26 cellular contexts compared by ENCODE assay signal in genomic region chr18:48181857-48182430, GRCh38.
"Had no signal": no experiment of that assay in that cellular context is flagged by ENCODE, and none has a peak within 500 bp of the region (broad histone marks: within the 10 kb centered on the region; RNA-seq: fewer than 3 reads in every experiment).

No MANE protein-coding gene starts in this region.

- ATAC-seq: left ventricle myocardium superior; mucosa of descending colon; right cardiac atrium; stimulated activated naive B cell treated with anti-CD40 and anti-IgM and Interleukin-4, amounts not matched to agents 10 μg/mL and 1 μg/mL and 100 μg/mL, for 72 hours; upper lobe of right lung had no signal

- DNase-seq: activated CD4-positive, alpha-beta memory T cell treated with anti-CD3 and anti-CD28 coated beads for 36 hours; activated CD4-positive, alpha-beta T cell treated with anti-CD3 and anti-CD28 coated beads, Interleukin-2, amount 10 ng/mL, durations not matched to agents 24 days and 14 days; activated CD4-positive, CD25-positive, alpha-beta regulatory T cell treated with anti-CD3 and anti-CD28 coated beads, Interleukin-2, amount 50 U/mL, for 72 hours; activated CD8-positive, alpha-beta memory T cell treated with anti-CD3 and anti-CD28 coated beads, Interleukin-2, amount 50 U/mL, for 4 hours; activated gamma-delta T cell; activated naive CD4-positive, alpha-beta T cell treated with anti-CD3 and anti-CD28 coated beads, Interleukin-2, amount 10 ng/mL, durations not matched to agents 7 days and 5 days; activated naive CD8-positive, alpha-beta T cell treated with anti-CD3 and anti-CD28 coated beads, Interleukin-2, amount 10 ng/mL, durations not matched to agents 7 days and 5 days; activated T-cell treated with anti-CD3 and anti-CD28 coated beads, Interleukin-2, amount 50 U/mL, for 1 hour; cerebellar nuclear complex; colonic mucosa; effector CD8-positive, alpha-beta T cell; kidney glomerular epithelial cell; left ventricle myocardium superior; mucosa of descending colon; nucleus accumbens; right cardiac atrium; stimulated activated CD4-positive, alpha-beta T cell treated with anti-CD3 and anti-CD28 coated beads, Interleukin-15, amount 100 ng/mL, for 24 hours; stimulated activated CD4-positive, alpha-beta T cell treated with anti-CD3 and anti-CD28 coated beads, Interleukin-2, amount 100 ng/mL, for 24 hours; stimulated activated naive B cell treated with anti-CD40 and anti-IgM and Interleukin-4, amounts not matched to agents 10 μg/mL and 1 μg/mL and 100 μg/mL, for 72 hours; T-helper 9 cell; thyroid gland; upper lobe of right lung had no signal

- H3K27ac Mint-ChIP-seq: activated CD4-positive, alpha-beta memory T cell treated with anti-CD3 and anti-CD28 coated beads for 36 hours; activated CD4-positive, alpha-beta T cell treated with anti-CD3 and anti-CD28 coated beads, Interleukin-2, amount 10 ng/mL, durations not matched to agents 24 days and 14 days; activated naive CD4-positive, alpha-beta T cell treated with anti-CD3 and anti-CD28 coated beads, Interleukin-2, amount 10 ng/mL, durations not matched to agents 7 days and 5 days; activated naive CD8-positive, alpha-beta T cell treated with anti-CD3 and anti-CD28 coated beads, Interleukin-2, amount 10 ng/mL, durations not matched to agents 7 days and 5 days; stimulated activated naive B cell treated with anti-CD40 and anti-IgM and Interleukin-4, amounts not matched to agents 10 μg/mL and 1 μg/mL and 100 μg/mL, for 72 hours had no signal

- H3K9me3 ChIP-seq: ascending aorta, colonic mucosa, mucosa of descending colon, stomach, thyroid gland, upper lobe of right lung had no signal

- H3K36me3 Mint-ChIP-seq: activated CD4-positive, alpha-beta memory T cell treated with anti-CD3 and anti-CD28 coated beads for 36 hours; activated naive CD4-positive, alpha-beta T cell treated with anti-CD3 and anti-CD28 coated beads, Interleukin-2, amount 10 ng/mL, durations not matched to agents 7 days and 5 days; activated naive CD8-positive, alpha-beta T cell treated with anti-CD3 and anti-CD28 coated beads, Interleukin-2, amount 10 ng/mL, durations not matched to agents 7 days and 5 days; brain; stimulated activated naive B cell treated with anti-CD40 and anti-IgM and Interleukin-4, amounts not matched to agents 10 μg/mL and 1 μg/mL and 100 μg/mL, for 72 hours had no signal

- H3K4me3 ChIP-seq: ascending aorta, cardiac muscle cell, colonic mucosa, mucosa of descending colon, stomach, thyroid gland, upper lobe of right lung had no signal

- H3K4me1 Mint-ChIP-seq: activated CD4-positive, alpha-beta T cell treated with anti-CD3 and anti-CD28 coated beads, Interleukin-2, amount 10 ng/mL, durations not matched to agents 24 days and 14 days; activated naive CD4-positive, alpha-beta T cell treated with anti-CD3 and anti-CD28 coated beads, Interleukin-2, amount 10 ng/mL, durations not matched to agents 7 days and 5 days; activated naive CD8-positive, alpha-beta T cell treated with anti-CD3 and anti-CD28 coated beads, Interleukin-2, amount 10 ng/mL, durations not matched to agents 7 days and 5 days; stimulated activated naive B cell treated with anti-CD40 and anti-IgM and Interleukin-4, amounts not matched to agents 10 μg/mL and 1 μg/mL and 100 μg/mL, for 72 hours had no signal

- H3K4me3 Mint-ChIP-seq: activated CD4-positive, alpha-beta memory T cell treated with anti-CD3 and anti-CD28 coated beads for 36 hours; activated CD4-positive, alpha-beta T cell treated with anti-CD3 and anti-CD28 coated beads, Interleukin-2, amount 10 ng/mL, durations not matched to agents 24 days and 14 days; activated naive CD4-positive, alpha-beta T cell treated with anti-CD3 and anti-CD28 coated beads, Interleukin-2, amount 10 ng/mL, durations not matched to agents 7 days and 5 days; activated naive CD8-positive, alpha-beta T cell treated with anti-CD3 and anti-CD28 coated beads, Interleukin-2, amount 10 ng/mL, durations not matched to agents 7 days and 5 days; brain; stimulated activated naive B cell treated with anti-CD40 and anti-IgM and Interleukin-4, amounts not matched to agents 10 μg/mL and 1 μg/mL and 100 μg/mL, for 72 hours had no signal

- H3K27ac ChIP-seq: ascending aorta, cardiac muscle cell, colonic mucosa, stomach, thyroid gland, upper lobe of right lung had no signal

- H3K4me1 ChIP-seq: ascending aorta, colonic mucosa, thyroid gland, upper lobe of right lung had no signal

- H3K9me3 Mint-ChIP-seq: activated CD4-positive, alpha-beta memory T cell treated with anti-CD3 and anti-CD28 coated beads for 36 hours; activated CD4-positive, alpha-beta T cell treated with anti-CD3 and anti-CD28 coated beads, Interleukin-2, amount 10 ng/mL, durations not matched to agents 24 days and 14 days; activated naive CD4-positive, alpha-beta T cell treated with anti-CD3 and anti-CD28 coated beads, Interleukin-2, amount 10 ng/mL, durations not matched to agents 7 days and 5 days; activated naive CD8-positive, alpha-beta T cell treated with anti-CD3 and anti-CD28 coated beads, Interleukin-2, amount 10 ng/mL, durations not matched to agents 7 days and 5 days; brain had no signal

- H3K27me3 ChIP-seq: ascending aorta, cardiac muscle cell, colonic mucosa, stomach, thyroid gland, upper lobe of right lung had no signal

- H3K36me3 ChIP-seq: ascending aorta, cardiac muscle cell, colonic mucosa, stomach, thyroid gland, upper lobe of right lung had no signal
